In genomic region chr11:79437981-79438630, GRCh38 we compare ENCODE assay signal across 8 cellular contexts. TPM values are rescaled to one million over a fixed set of nuclear protein-coding genes. Genes with fewer than 3 reads are reported as not detected.
A peak's percentile ranks its signal among the peaks of the same experiment; 100 is the strongest.
DNase-seq lines count a peak whose midpoint lies in the region; ATAC-seq and TF ChIP-seq lines count a peak whose summit lies in the region.

No MANE protein-coding gene starts in this region.

- no peaks in the 10 kb centered on the region for H4K20me1 ChIP-seq in mammary epithelial cell (ENCODE audit: insufficient read depth, low read length)

- TSS peak; percentile 82 for BruUV-seq in mammary epithelial cell (replicated peaks; lab: Mats Ljungman, UMichigan)

- dilution Hi-C loops in mammary epithelial cell (cut with HindIII; ENCODE audit: low sequenced_read_pairs), result no loop called here

- peak overlapping the region in 1 of 3 donors; percentile 45 for H3K27ac Mint-ChIP-seq in IgD-negative memory B cell
- H3K27ac Mint-ChIP-seq in natural killer cell, result no peak overlapping the region

- H3K4me2 ChIP-seq in mammary epithelial cell (ENCODE audit: insufficient read depth, low read depth, low read length), result peak overlapping the region; percentile 99

- 11% methylated on average over 22 of the region's 31 CpGs for WGBS in mammary epithelial cell (ENCODE audit: low coverage, missing lambda C conversion rate)

- H3K9me3 ChIP-seq in mammary epithelial cell (replicated peaks; ENCODE audit: insufficient read depth, low read length) (no peaks in the 10 kb centered on the region), lower lobe of right lung (no peaks in the 10 kb centered on the region), vagina (no peaks in the 10 kb centered on the region)

- H3K27me3 Mint-ChIP-seq in IgD-negative memory B cell (peaks cover 35% of the 10 kb centered on the region), natural killer cell (ENCODE audit: low read depth in 2 of 2) (peaks cover 43 to 54% of the 10 kb centered on the region in 2 donors)

- DNase-seq in AG09309 (ENCODE audit: low read depth), result no peak
- peak; percentile 81 for DNase-seq in mammary epithelial cell
- no peak for DNase-seq in lower lobe of right lung
- DNase-seq in vagina (ENCODE audit: extremely low spot score in 2 of 2), result no peak
- no peak for DNase-seq in natural killer cell
- DNase-seq in T-helper 1 cell, result no peak

- H3K36me3 Mint-ChIP-seq in IgD-negative memory B cell (no peaks in the 10 kb centered on the region), natural killer cell (peaks cover 15% of the 10 kb centered on the region)

- peaks cover 20% of the 10 kb centered on the region for H3K4me1 ChIP-seq in mammary epithelial cell (ENCODE audit: insufficient read depth, low read length)
- peaks cover 40% of the 10 kb centered on the region for H3K4me1 ChIP-seq in lower lobe of right lung
- peaks cover 44% of the 10 kb centered on the region for H3K4me1 ChIP-seq in vagina

- no peak for ATAC-seq in lower lobe of right lung
- no peak for ATAC-seq in natural killer cell
- ATAC-seq in GM21786 (IDR thresholded peaks at IDR 0.05; ENCODE audit: unreplicated experiment), result no peak

- in situ Hi-C loops in mammary epithelial cell (cut with MboI; ENCODE audit: low sequenced_read_pairs in 2 of 2), result no loop called here

- TF ChIP-seq POLR2A in vagina (IDR thresholded peaks at IDR 0.05), result no peak

- H3K9ac ChIP-seq in mammary epithelial cell (ENCODE audit: insufficient read depth, low read length), result peak overlapping the region; percentile 70

- no peaks in the 10 kb centered on the region for H3K36me3 ChIP-seq in mammary epithelial cell (ENCODE audit: insufficient read depth, low read length)
- no peaks in the 10 kb centered on the region for H3K36me3 ChIP-seq in lower lobe of right lung
- no peaks in the 10 kb centered on the region for H3K36me3 ChIP-seq in vagina

- H3K4me3 Mint-ChIP-seq in IgD-negative memory B cell (peak overlapping the region; percentile 78 to 95 (median 92)), natural killer cell (no peak overlapping the region)

- peak overlapping the region; percentile 78 for H3K27ac ChIP-seq in mammary epithelial cell (ENCODE audit: insufficient read depth, low read depth, low read length)
- H3K27ac ChIP-seq in lower lobe of right lung, result no peak overlapping the region
- H3K27ac ChIP-seq in vagina, result peak overlapping the region; percentile 92

- TF ChIP-seq CTCF in AG09309 (IDR thresholded peaks at IDR 0.05; ENCODE audit: control insufficient read depth, insufficient read depth, low read depth, low read length, missing control alignments), result no peak
- TF ChIP-seq CTCF in mammary epithelial cell (conservative IDR thresholded peaks at IDR 0.05 in 1 of 2, IDR thresholded peaks at IDR 0.05 in 1 of 2; ENCODE audit: extremely low read depth in 1 of 2, insufficient read depth in 1 of 2, low read depth in 1 of 2, low read length in 2 of 2), result no peak
- TF ChIP-seq CTCF in lower lobe of right lung (IDR thresholded peaks at IDR 0.05), result no peak
- no peak for TF ChIP-seq CTCF in vagina (IDR thresholded peaks at IDR 0.05)
- no peak for TF ChIP-seq CTCF in natural killer cell (IDR thresholded peaks at IDR 0.05)

- H3K4me3 ChIP-seq in AG09309 (ENCODE audit: control insufficient read depth, low read depth, low read length) (peak overlapping the region; percentile 65), mammary epithelial cell (replicated peaks in 1 of 3; ENCODE audit: insufficient read depth in 1 of 3, low read depth in 2 of 3, low read length in 3 of 3) (peak overlapping the region; percentile 71 to 95 (median 88)), lower lobe of right lung (peak overlapping the region; percentile 51), vagina (peak overlapping the region; percentile 52 to 62)

- H3K9me3 Mint-ChIP-seq in IgD-negative memory B cell (peaks cover 0 to 6% (median 2%) of the 10 kb centered on the region in 3 donors), natural killer cell (peaks cover 3 to 5% of the 10 kb centered on the region in 2 donors)

- H3K27me3 ChIP-seq in mammary epithelial cell (ENCODE audit: insufficient read depth, low read length) (no peaks in the 10 kb centered on the region), lower lobe of right lung (ENCODE audit: low read depth) (peaks cover 86% of the 10 kb centered on the region), vagina (no peaks in the 10 kb centered on the region)

- H2AFZ ChIP-seq in mammary epithelial cell (ENCODE audit: low read depth, low read length), result peak overlapping the region; percentile 88

- H3K4me1 Mint-ChIP-seq in IgD-negative memory B cell, result peaks cover 18 to 28% (median 25%) of the 10 kb centered on the region in 3 donors
- peaks cover 0 to 7% of the 10 kb centered on the region in 2 donors for H3K4me1 Mint-ChIP-seq in natural killer cell

- peaks cover 68% of the 10 kb centered on the region for H3K79me2 ChIP-seq in mammary epithelial cell (ENCODE audit: insufficient read depth, low read length)

- CTCF ChIA-PET in mammary epithelial cell (lab: Charles Lee; ENCODE audit: low non-redundant PET), result no interaction called here

- intact Hi-C loops in mammary epithelial cell (cut with micrococcal nuclease), result loop anchor here (2.0 to 5.0 kb wide), 2 partner anchors 23 to 196 kb away; no protein-coding TSS in a partner anchor
- intact Hi-C loops in lower lobe of right lung (cut with DNase I), result no loop called here
- intact Hi-C loops in vagina (cut with DNase I), result no loop called here
- intact Hi-C loops in natural killer cell (cut with micrococcal nuclease), result no loop called here

RNA-seq across cellular contexts. Expression of gene TENM4, which starts 2.7 kb away (rescaled TPM):
- polyA plus RNA-seq in IgD-negative memory B cell (not detected), mammary epithelial cell (10.1 TPM)
- total RNA-seq in mammary epithelial cell (10 to 100 TPM in 1 of 2 donors, 1 to 10 TPM in 1; 4.8 to 26.5 TPM), lower lobe of right lung (1.1 TPM), vagina (12.5 TPM), natural killer cell (under 1 TPM in 2 of 3 donors, not detected in 1; 0.63 to 0.75 TPM)
- 27.4 TPM for polyA minus RNA-seq in mammary epithelial cell
